30 cellular contexts compared by ENCODE assay signal in genomic region chr18:48077291-48077690, GRCh38.
"Had no signal": no experiment of that assay in that cellular context is flagged by ENCODE, and none has a peak within 500 bp of the region (broad histone marks: within the 10 kb centered on the region; RNA-seq: fewer than 3 reads in every experiment).

No MANE protein-coding gene starts in this region.

- FAIRE-seq: islet of Langerhans, urothelium cell line had no signal

- H3K9ac ChIP-seq: parathyroid adenoma had no signal

- H3K4me3 ChIP-seq: body of pancreas, cardiac muscle cell, coronary artery, dorsolateral prefrontal cortex, left ventricle myocardium inferior, lung, psoas muscle, sigmoid colon, tibial nerve had no signal

- H2AFZ ChIP-seq: parathyroid adenoma had no signal

- DNase-seq: activated CD4-positive, alpha-beta memory T cell treated with anti-CD3 and anti-CD28 coated beads for 36 hours; activated CD4-positive, alpha-beta T cell treated with anti-CD3 and anti-CD28 coated beads, Interleukin-2, amount 10 ng/mL, durations not matched to agents 24 days and 14 days; activated CD4-positive, CD25-positive, alpha-beta regulatory T cell treated with anti-CD3 and anti-CD28 coated beads, Interleukin-2, amount 50 U/mL, for 72 hours; activated CD8-positive, alpha-beta memory T cell treated with anti-CD3 and anti-CD28 coated beads, Interleukin-2, amount 50 U/mL, for 4 hours; activated naive CD4-positive, alpha-beta T cell; activated T-cell treated with anti-CD3 and anti-CD28 coated beads, Interleukin-2, amount 50 U/mL, for 1 hour; anterior cingulate cortex; body of pancreas; cerebellar nuclear complex; dorsolateral prefrontal cortex; effector memory CD4-positive, alpha-beta T cell; erythroblast; foreskin melanocyte; left ventricle myocardium inferior; naive B cell; occipital lobe; psoas muscle; sigmoid colon; stimulated activated CD4-positive, alpha-beta T cell treated with anti-CD3 and anti-CD28 coated beads, Interleukin-15, amount 100 ng/mL, for 24 hours; stimulated activated CD4-positive, alpha-beta T cell treated with anti-CD3 and anti-CD28 coated beads, Interleukin-2, amount 100 ng/mL, for 24 hours; stimulated activated naive CD4-positive, alpha-beta T cell; T-helper 2 cell had no signal

- ATAC-seq: activated naive CD4-positive, alpha-beta T cell treated with anti-CD3 and anti-CD28 coated beads, Interleukin-2, amount 50 U/mL, for 72 hours; body of pancreas; psoas muscle had no signal

- H3K36me3 ChIP-seq: cardiac muscle cell, left ventricle myocardium inferior, sigmoid colon, tibial nerve had no signal

- H3K27me3 ChIP-seq: body of pancreas, cardiac muscle cell, dorsolateral prefrontal cortex, sigmoid colon, tibial nerve had no signal

- H3K4me1 ChIP-seq: body of pancreas, parathyroid adenoma, sigmoid colon had no signal

- H3K9me3 ChIP-seq: body of pancreas, left ventricle myocardium inferior, psoas muscle, sigmoid colon, tibial nerve had no signal

- H3K27ac ChIP-seq: body of pancreas, cardiac muscle cell, coronary artery, left ventricle myocardium inferior, parathyroid adenoma, psoas muscle, sigmoid colon, tibial nerve had no signal

- H3K79me2 ChIP-seq: parathyroid adenoma had no signal
